ENCODE assay signal across 8 cellular contexts in the genomic region with DNA sequence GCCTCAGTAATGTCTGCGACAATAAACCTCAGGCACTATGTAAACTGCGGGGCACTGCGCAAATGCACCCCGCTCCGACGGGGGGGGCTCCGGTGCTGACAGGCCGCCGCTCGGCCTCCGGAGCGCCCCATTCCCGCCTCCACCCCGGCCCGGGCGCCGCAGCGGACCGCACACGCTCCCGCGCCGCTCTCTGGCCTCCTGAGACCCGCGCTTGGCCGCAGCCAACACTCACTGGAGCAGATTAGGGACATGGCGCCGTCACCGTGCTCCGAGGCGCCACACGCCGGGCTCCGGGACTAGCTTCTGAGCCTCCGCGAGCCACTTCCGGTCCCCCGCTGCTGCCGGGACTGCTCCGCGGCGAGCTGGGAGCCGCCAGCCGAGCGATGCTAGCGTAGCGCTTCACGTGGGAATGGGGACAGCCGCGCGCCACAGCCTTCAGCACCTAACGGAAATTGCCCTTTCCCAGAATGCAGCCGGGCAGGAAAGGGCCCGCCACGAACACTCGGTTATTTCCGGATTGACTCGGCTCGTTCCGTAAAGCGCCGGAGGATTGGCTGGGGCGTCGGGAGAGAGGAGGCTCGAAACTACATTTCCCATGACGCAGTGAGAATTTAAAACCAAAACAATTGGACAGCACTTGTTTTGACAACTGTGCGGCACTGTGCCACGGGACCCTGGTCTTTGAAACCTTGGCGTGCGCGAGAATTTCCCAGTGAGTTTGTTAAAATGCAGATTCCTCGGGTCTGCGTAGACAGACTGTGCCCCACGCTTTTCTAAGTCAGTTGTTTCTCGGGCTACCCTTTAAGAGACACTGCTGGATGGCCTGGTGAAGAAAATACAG. TPM values are rescaled to one million over a fixed set of nuclear protein-coding genes. Genes with fewer than 3 reads are reported as not detected.
DNase-seq lines count a peak whose midpoint lies in the region; ATAC-seq lines count a peak whose summit lies in the region.

A gene (minus strand): TSS at position 454 of the 841 bp plus-strand sequence. CDS start 203 bp downstream, at position 251.

- H3K27ac Mint-ChIP-seq in CD4-positive, alpha-beta memory T cell: peak within 1 kb of the TSS; percentile 94 to 99 (median 99)

- intact Hi-C loops in CD4-positive, alpha-beta memory T cell (cut with micrococcal nuclease): loop anchor here (1.0 to 2.0 kb wide), 4 partner anchors 8 to 426 kb away; a partner anchor contains a TSS

- peak within 1 kb of the TSS; percentile 82 to 94 (median 91) for H3K4me3 Mint-ChIP-seq in CD4-positive, alpha-beta memory T cell

- H3K27me3 ChIP-seq in CD4-positive, alpha-beta memory T cell (ENCODE audit: insufficient read depth, low read length): no peaks in the 10 kb centered on the region

- H3K36me3 Mint-ChIP-seq in CD4-positive, alpha-beta memory T cell: peaks cover 11 to 39% of the 10 kb centered on the region in 2 donors

- POLR2A ChIA-PET in CD4-positive, alpha-beta memory T cell (lab: Charles Lee; ENCODE audit: partially characterized antibody): interaction anchor here (0.7 to 7.9 kb wide), 18 partner anchors 8 to 254 kb away, joined by 3 to 111 read pairs (median 4); a partner anchor contains a TSS

- no peaks in the 10 kb centered on the region for H3K9me3 ChIP-seq in CD4-positive, alpha-beta memory T cell (ENCODE audit: control insufficient read depth in 1 of 2, low read length in 2 of 2)

- H3K4me1 ChIP-seq in CD4-positive, alpha-beta memory T cell (ENCODE audit: insufficient read depth, low read length): peaks cover 38% of the 10 kb centered on the region

- peak; percentile 99 to 100 (median 99) for DNase-seq in CD4-positive, alpha-beta memory T cell
- DNase-seq in HS-27A (ENCODE audit: low read depth) (peak; percentile 91), NK-92 (lab: John Stamatoyannopoulos, UW; ENCODE audit: unreplicated experiment) (peak; percentile 85), medulla oblongata (ENCODE audit: extremely low spot score) (peak; percentile 99)
- peak; percentile 95 to 96 for DNase-seq in activated CD8-positive, alpha-beta memory T cell treated with anti-CD3 and anti-CD28 coated beads for 1 hour (ENCODE audit: extremely low read depth in 1 of 2, low read depth in 1 of 2)
- DNase-seq in effector CD8-positive, alpha-beta T cell (lab: John Stamatoyannopoulos, UW): peak; percentile 99
- DNase-seq in stimulated activated CD8-positive, alpha-beta memory T cell treated with anti-CD3 and anti-CD28 coated beads, Interleukin-12 subunit alpha, Interleukin-12 subunit beta, amount 100 ng/mL, for 1 hour (ENCODE audit: low read depth): peak; percentile 96

- H3K27ac ChIP-seq in CD4-positive, alpha-beta memory T cell (ENCODE audit: low read depth, low read length): peak within 1 kb of the TSS; percentile 85

- peak; percentile 77 for ATAC-seq in GM19467 (IDR thresholded peaks at IDR 0.05; ENCODE audit: unreplicated experiment)

- H3K4me1 Mint-ChIP-seq in CD4-positive, alpha-beta memory T cell: peaks cover 19 to 60% (median 38%) of the 10 kb centered on the region in 4 donors

- CTCF ChIA-PET in CD4-positive, alpha-beta memory T cell (lab: Charles Lee; ENCODE audit: partially characterized antibody): interaction anchor here (1.1 to 9.7 kb wide), 6 partner anchors 8 to 281 kb away, joined by 3 to 117 read pairs (median 4); a partner anchor contains a TSS

- peaks cover 21% of the 10 kb centered on the region for H3K36me3 ChIP-seq in CD4-positive, alpha-beta memory T cell (ENCODE audit: insufficient read depth, low read length)

- H3K9me3 Mint-ChIP-seq in CD4-positive, alpha-beta memory T cell: no peaks in the 10 kb centered on the region

- no peaks in the 10 kb centered on the region for H3K27me3 Mint-ChIP-seq in CD4-positive, alpha-beta memory T cell

- peak within 1 kb of the TSS; percentile 85 for H3K4me3 ChIP-seq in CD4-positive, alpha-beta memory T cell (ENCODE audit: low read length in 2 of 2)

RNA-seq across cellular contexts. Expression of the gene that starts here (rescaled TPM):
- 10 to 100 TPM; 97.4 to 99.2 TPM for total RNA-seq in CD4-positive, alpha-beta memory T cell
- 10 to 100 TPM; 10.8 to 17.1 TPM for polyA plus RNA-seq in CD4-positive, alpha-beta memory T cell

Comparison
In these comparisons a context has a peak if more than half of its experiments do, and no peak if none do; other contexts are left out.
1. Peak in every context shown above with its lines: DNase-seq, ATAC-seq, H3K4me3 ChIP-seq and H3K27ac ChIP-seq.